32 cellular contexts compared by ENCODE assay signal in the genomic region with DNA sequence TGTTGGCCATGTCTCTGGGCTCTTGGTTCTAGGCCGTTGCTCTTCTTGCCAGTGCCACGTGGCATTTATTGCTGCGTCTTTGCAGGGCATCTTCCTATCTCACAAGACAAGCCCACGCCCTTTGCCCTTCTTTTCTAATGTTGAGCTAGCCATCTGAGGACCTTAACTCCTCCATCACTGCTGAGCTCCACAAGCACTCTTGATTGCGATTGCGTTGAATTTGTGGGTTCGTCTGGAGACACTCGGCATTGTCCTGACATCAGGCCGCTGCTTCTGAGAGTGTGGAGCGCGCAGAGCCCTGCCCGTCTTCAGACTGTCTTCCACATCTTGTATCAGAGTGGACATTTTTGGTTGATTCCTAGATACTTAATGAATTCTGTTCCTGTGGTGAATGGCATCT. TPM values are rescaled to one million over a fixed set of nuclear protein-coding genes. Genes with fewer than 3 reads are reported as not detected.
"Had no signal": no experiment of that assay in that cellular context is flagged by ENCODE, and none has a peak within 500 bp of the region (broad histone marks: within the 10 kb centered on the region; RNA-seq: fewer than 3 reads in every experiment).

No MANE protein-coding gene starts in this region.

- DNase-seq: activated CD4-positive, alpha-beta T cell treated with anti-CD3 and anti-CD28 coated beads for 4 hours; activated CD4-positive, alpha-beta T cell treated with anti-CD3 and anti-CD28 coated beads, Interleukin-2, amount 50 U/mL, for 48 hours; activated CD8-positive, alpha-beta memory T cell treated with anti-CD3 and anti-CD28 coated beads for 24 hours; activated effector memory CD4-positive, alpha-beta T cell treated with Interleukin-2 at 50 U/mL for 16 hours; activated naive CD4-positive, alpha-beta T cell treated with anti-CD3 and anti-CD28 coated beads for 36 hours; activated naive CD8-positive, alpha-beta T cell treated with anti-CD3 and anti-CD28 coated beads, Interleukin-2, amount 10 ng/mL, durations not matched to agents 7 days and 5 days; cerebellar nuclear complex; cortex of kidney; hippocampal formation; naive thymus-derived CD4-positive, alpha-beta T cell; stimulated activated CD4-positive, alpha-beta T cell treated with anti-CD3 and anti-CD28 coated beads, Interleukin-12 subunit alpha, Interleukin-12 subunit beta, amount 100 ng/mL, for 4 hours; stimulated activated CD4-positive, alpha-beta T cell treated with anti-CD3 and anti-CD28 coated beads, Interleukin-4, amount 100 ng/mL, for 24 hours; stimulated activated naive CD8-positive, alpha-beta T cell treated with anti-CD3 and anti-CD28 coated beads, Interleukin-15, amount 100 ng/mL, for 72 hours; substantia nigra; T-helper 1 cell; uterus had no signal

- H3K4me2 ChIP-seq: neural progenitor cell had no signal

- H3K9me3 Mint-ChIP-seq: activated naive CD4-positive, alpha-beta T cell treated with anti-CD3 and anti-CD28 coated beads for 36 hours; activated naive CD8-positive, alpha-beta T cell treated with anti-CD3 and anti-CD28 coated beads, Interleukin-2, amount 10 ng/mL, durations not matched to agents 7 days and 5 days; brain; mesothelial cell of epicardium; neural progenitor cell; stimulated activated effector memory CD8-positive, alpha-beta T cell treated with anti-CD3 and anti-CD28 coated beads, Interleukin-12 subunit alpha, Interleukin-12 subunit beta, amount 100 ng/mL, for 72 hours; stimulated activated naive CD8-positive, alpha-beta T cell treated with anti-CD3 and anti-CD28 coated beads, Interleukin-15, amount 100 ng/mL, for 72 hours; T-helper 2 cell treated with Interferon-gamma antibody and Interleukin-4, amounts not matched to agents 5 μg/mL and 100 μg/mL, for 36 hours; type B pancreatic cell had no signal

- H3K4me3 Mint-ChIP-seq: activated naive CD4-positive, alpha-beta T cell treated with anti-CD3 and anti-CD28 coated beads for 36 hours; activated naive CD8-positive, alpha-beta T cell treated with anti-CD3 and anti-CD28 coated beads, Interleukin-2, amount 10 ng/mL, durations not matched to agents 7 days and 5 days; brain; mesothelial cell of epicardium; naive thymus-derived CD4-positive, alpha-beta T cell; neural progenitor cell; stimulated activated effector memory CD8-positive, alpha-beta T cell treated with anti-CD3 and anti-CD28 coated beads, Interleukin-12 subunit alpha, Interleukin-12 subunit beta, amount 100 ng/mL, for 72 hours; stimulated activated naive CD8-positive, alpha-beta T cell treated with anti-CD3 and anti-CD28 coated beads, Interleukin-15, amount 100 ng/mL, for 72 hours; T-helper 2 cell treated with Interferon-gamma antibody and Interleukin-4, amounts not matched to agents 5 μg/mL and 100 μg/mL, for 36 hours; type B pancreatic cell had no signal

- H3K9ac ChIP-seq: neural progenitor cell had no signal

- H3K36me3 Mint-ChIP-seq: activated naive CD8-positive, alpha-beta T cell treated with anti-CD3 and anti-CD28 coated beads, Interleukin-2, amount 10 ng/mL, durations not matched to agents 7 days and 5 days; brain; mesothelial cell of epicardium; naive thymus-derived CD4-positive, alpha-beta T cell; stimulated activated effector memory CD8-positive, alpha-beta T cell treated with anti-CD3 and anti-CD28 coated beads, Interleukin-12 subunit alpha, Interleukin-12 subunit beta, amount 100 ng/mL, for 72 hours; type B pancreatic cell had no signal

- ATAC-seq: gastroesophageal sphincter; left colon; naive thymus-derived CD4-positive, alpha-beta T cell; sciatic nerve; stimulated activated effector memory CD8-positive, alpha-beta T cell treated with anti-CD3 and anti-CD28 coated beads, Interleukin-12 subunit alpha, Interleukin-12 subunit beta, amount 100 ng/mL, for 72 hours; stimulated activated naive CD8-positive, alpha-beta T cell treated with anti-CD3 and anti-CD28 coated beads, Interleukin-15, amount 100 ng/mL, for 72 hours had no signal

- H3K27me3 ChIP-seq: ascending aorta, cardiac muscle cell, neural progenitor cell, uterus had no signal

- H3K4me1 Mint-ChIP-seq: activated naive CD8-positive, alpha-beta T cell treated with anti-CD3 and anti-CD28 coated beads, Interleukin-2, amount 10 ng/mL, durations not matched to agents 7 days and 5 days; stimulated activated effector memory CD8-positive, alpha-beta T cell treated with anti-CD3 and anti-CD28 coated beads, Interleukin-12 subunit alpha, Interleukin-12 subunit beta, amount 100 ng/mL, for 72 hours; stimulated activated naive CD8-positive, alpha-beta T cell treated with anti-CD3 and anti-CD28 coated beads, Interleukin-15, amount 100 ng/mL, for 72 hours had no signal

- H2AFZ ChIP-seq: neural progenitor cell had no signal

- H3K4me1 ChIP-seq: ascending aorta, gastroesophageal sphincter, uterus had no signal

- H3K27ac ChIP-seq: ascending aorta, cardiac muscle cell, gastroesophageal sphincter, neural progenitor cell, skin epidermis, uterus had no signal

- H3K4me3 ChIP-seq: ascending aorta, cardiac muscle cell, gastroesophageal sphincter, neural progenitor cell, skin epidermis, uterus had no signal

- H3K27ac Mint-ChIP-seq: activated naive CD4-positive, alpha-beta T cell treated with anti-CD3 and anti-CD28 coated beads for 36 hours; activated naive CD8-positive, alpha-beta T cell treated with anti-CD3 and anti-CD28 coated beads, Interleukin-2, amount 10 ng/mL, durations not matched to agents 7 days and 5 days; mesothelial cell of epicardium; naive thymus-derived CD4-positive, alpha-beta T cell; progenitor cell of endocrine pancreas; stimulated activated effector memory CD8-positive, alpha-beta T cell treated with anti-CD3 and anti-CD28 coated beads, Interleukin-12 subunit alpha, Interleukin-12 subunit beta, amount 100 ng/mL, for 72 hours; stimulated activated naive CD8-positive, alpha-beta T cell treated with anti-CD3 and anti-CD28 coated beads, Interleukin-15, amount 100 ng/mL, for 72 hours; T-helper 2 cell treated with Interferon-gamma antibody and Interleukin-4, amounts not matched to agents 5 μg/mL and 100 μg/mL, for 36 hours; type B pancreatic cell had no signal

- H3K36me3 ChIP-seq: ascending aorta, cardiac muscle cell, gastroesophageal sphincter, neural progenitor cell, uterus had no signal

- H3K9me3 ChIP-seq: ascending aorta, gastroesophageal sphincter, uterus had no signal

RNA-seq across cellular contexts. Expression of gene FCN1, which starts 14.5 kb away (rescaled TPM):
- polyA plus RNA-seq: cardiac muscle cell, endothelial cell of umbilical vein, fibroblast of lung, keratinocyte had no signal

RNA-seq across cellular contexts. Expression of gene FCN2, which starts 51.6 kb away (rescaled TPM):
- polyA plus RNA-seq: cardiac muscle cell; endothelial cell of umbilical vein; fibroblast of lung; keratinocyte; naive thymus-derived CD4-positive, alpha-beta T cell had no signal
